Comparison of ENCODE assay signal across 1 cellular context in the genomic region with DNA sequence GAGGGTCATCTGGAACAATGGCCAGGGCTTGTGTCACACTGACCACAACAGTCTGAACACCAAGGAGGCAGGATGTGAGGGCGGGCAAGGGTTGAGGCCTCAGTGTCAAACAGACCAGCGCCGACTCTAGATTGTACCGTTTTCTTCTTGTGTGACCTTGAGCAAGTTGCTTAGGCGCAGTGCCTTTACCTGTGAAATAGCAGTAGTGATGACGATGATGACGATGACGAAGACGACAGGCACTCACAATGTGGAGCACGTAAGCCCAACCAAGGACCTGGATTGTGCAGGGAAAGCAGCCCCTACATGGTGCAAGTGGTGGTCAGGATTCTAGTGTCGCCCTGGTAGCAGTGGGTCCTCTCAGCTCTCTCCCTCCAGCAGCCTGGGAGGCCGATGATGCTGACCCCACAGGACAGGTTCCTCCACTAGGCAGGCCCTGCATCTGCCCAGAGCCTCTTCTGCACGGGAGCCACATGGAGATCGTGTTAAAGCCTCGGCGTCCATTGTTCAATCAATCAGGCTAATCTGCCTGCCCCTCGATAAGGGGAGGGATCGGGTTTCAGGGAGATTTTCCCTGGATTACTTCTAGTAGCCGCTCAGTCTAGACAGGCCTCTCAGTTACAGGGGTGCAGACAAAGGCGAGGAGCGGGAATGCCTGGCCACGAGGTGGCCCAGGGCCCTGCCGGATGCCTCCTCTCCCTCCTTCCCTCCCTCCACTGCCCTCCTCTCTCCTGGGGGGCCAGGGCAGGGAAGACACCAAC.
TF ChIP-seq lines count a peak whose summit lies in the region.

No MANE protein-coding gene starts in this region.

TF ChIP-seq in WTC11, 78 proteins besides CTCF, POLR2A, EP300 and RAD21 (continued from another document):
- TF ChIP-seq, protein P1, sequence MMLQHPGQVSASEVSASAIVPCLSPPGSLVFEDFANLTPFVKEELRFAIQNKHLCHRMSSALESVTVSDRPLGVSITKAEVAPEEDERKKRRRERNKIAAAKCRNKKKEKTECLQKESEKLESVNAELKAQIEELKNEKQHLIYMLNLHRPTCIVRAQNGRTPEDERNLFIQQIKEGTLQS (CRISPR knock-in tag; conservative IDR thresholded peaks at IDR 0.05): no peak
